Comparison of ENCODE assay signal across 1 cellular context in the genomic region with DNA sequence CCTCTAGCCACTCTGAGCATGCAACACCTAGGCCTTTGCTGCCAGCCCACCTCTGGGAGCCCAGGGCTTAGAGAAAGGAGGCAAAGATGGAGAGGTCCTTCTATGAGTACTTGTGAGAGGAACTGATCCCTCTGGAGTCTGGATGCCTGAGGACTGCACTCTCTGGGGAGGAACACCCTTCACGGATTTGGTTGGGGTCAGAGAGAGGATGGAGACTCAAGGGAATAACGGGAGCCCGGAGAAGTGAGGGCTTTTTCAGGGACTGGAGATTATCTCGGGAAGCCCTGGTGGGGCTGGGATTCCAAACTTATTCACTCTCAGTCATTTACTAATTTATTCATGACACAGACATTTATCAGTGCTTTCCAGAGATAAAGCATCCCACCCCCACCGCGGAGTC.
TF ChIP-seq lines count a peak whose summit lies in the region.

No MANE protein-coding gene starts in this region.

TF ChIP-seq in HepG2, 621 proteins besides CTCF, POLR2A, EP300 and RAD21:
- TF ChIP-seq TBL1XR1 (IDR thresholded peaks at IDR 0.05; ENCODE audit: borderline replicate concordance, low read length, partially characterized antibody) (no peak), TAF15 (IDR thresholded peaks at IDR 0.05; ENCODE audit: low read depth, low read length, poor library complexity, severe bottlenecking) (no peak), ZFAT (CRISPR knock-in tag; conservative IDR thresholded peaks at IDR 0.05) (no peak), TBP (CRISPR knock-in tag; IDR thresholded peaks at IDR 0.05) (no peak), ZNF263 (CRISPR knock-in tag; IDR thresholded peaks at IDR 0.05) (no peak), KMT2B (CRISPR knock-in tag; IDR thresholded peaks at IDR 0.05) (no peak), ZBTB7B (CRISPR knock-in tag; IDR thresholded peaks at IDR 0.05) (no peak), ZNF367 (CRISPR knock-in tag; IDR thresholded peaks at IDR 0.05; ENCODE audit: borderline replicate concordance) (no peak)
- TF ChIP-seq, protein P1, sequence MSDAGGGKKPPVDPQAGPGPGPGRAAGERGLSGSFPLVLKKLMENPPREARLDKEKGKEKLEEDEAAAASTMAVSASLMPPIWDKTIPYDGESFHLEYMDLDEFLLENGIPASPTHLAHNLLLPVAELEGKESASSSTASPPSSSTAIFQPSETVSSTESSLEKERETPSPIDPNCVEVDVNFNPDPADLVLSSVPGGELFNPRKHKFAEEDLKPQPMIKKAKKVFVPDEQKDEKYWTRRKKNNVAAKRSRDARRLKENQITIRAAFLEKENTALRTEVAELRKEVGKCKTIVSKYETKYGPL (CRISPR knock-in tag; IDR thresholded peaks at IDR 0.05) = no peak
